In the genomic region with DNA sequence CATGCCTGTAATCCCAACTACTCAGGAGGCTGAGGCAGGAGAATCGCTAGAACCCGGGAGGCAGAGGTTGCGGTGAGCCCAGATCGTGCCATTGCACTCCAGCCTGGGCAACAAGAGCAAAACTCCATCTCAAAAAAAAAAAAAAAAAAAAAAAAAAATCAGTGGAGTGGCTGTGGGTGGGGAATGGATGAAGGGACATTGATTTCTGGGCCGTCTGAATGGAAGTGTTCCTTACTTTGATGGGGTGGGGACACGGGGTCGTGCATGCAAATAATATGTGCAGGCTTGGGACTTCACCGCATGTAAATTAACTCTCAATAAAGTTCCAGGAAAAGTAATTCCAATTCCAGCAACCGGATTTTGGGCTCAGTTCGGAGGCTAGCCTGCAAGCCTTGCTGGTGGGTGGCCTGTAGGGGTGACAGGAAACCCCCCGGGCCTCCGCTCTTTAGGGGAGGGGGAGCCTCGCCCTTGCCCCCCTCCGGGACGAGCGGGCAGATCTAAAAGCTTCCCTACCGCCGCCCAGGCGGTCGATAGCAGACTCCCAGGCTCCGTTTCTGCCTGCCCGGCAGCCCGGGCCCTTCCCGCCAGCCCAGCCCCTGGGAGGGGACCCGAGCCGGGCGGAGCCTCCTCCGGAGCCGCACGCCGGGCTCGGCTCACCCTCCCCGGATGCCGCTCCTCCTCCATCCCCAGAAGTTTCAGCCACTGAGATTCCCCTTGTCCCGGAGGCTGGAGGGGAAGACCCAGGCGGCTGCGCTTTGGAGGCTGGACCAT, we compare ENCODE assay signal across 8 cellular contexts. TPM values are rescaled to one million over a fixed set of nuclear protein-coding genes. Genes with fewer than 3 reads are reported as not detected.
DNase-seq lines count a peak whose midpoint lies in the region; ATAC-seq and TF ChIP-seq lines count a peak whose summit lies in the region.

No MANE protein-coding gene starts in this region.

- TF ChIP-seq CTCF in 22Rv1 (IDR thresholded peaks at IDR 0.05) (peak; percentile 9; the same call in 1 of the 2 replicates), H9 (conservative IDR thresholded peaks at IDR 0.05) (0 out of 3 replicates have a peak, but pooled peaks have one; percentile 16), mammary epithelial cell (conservative IDR thresholded peaks at IDR 0.05 in 1 of 2, IDR thresholded peaks at IDR 0.05 in 1 of 2; ENCODE audit: extremely low read depth in 1 of 2, insufficient read depth in 1 of 2, low read depth in 1 of 2, low read length in 2 of 2) (no peak), right lobe of liver (IDR thresholded peaks at IDR 0.05) (no peak)

- H3K4me1 Mint-ChIP-seq in H9 = peaks cover 0 to 7% of the 10 kb centered on the region in 2 experiments; a peak in 2 of 4 replicates

- no peak overlapping the region for H3K27ac ChIP-seq in 22Rv1
- H3K27ac ChIP-seq in H9 (ENCODE audit: insufficient read length, low read depth, low read length) = no peak overlapping the region
- no peak overlapping the region for H3K27ac ChIP-seq in mammary epithelial cell (ENCODE audit: insufficient read depth, low read depth, low read length)
- no peak overlapping the region for H3K27ac ChIP-seq in right lobe of liver

- no TSS peak for BruUV-seq in mammary epithelial cell (replicated peaks; lab: Mats Ljungman, UMichigan)

- no peak overlapping the region for H3T11ph ChIP-seq in H9 (ENCODE audit: low read length)

- H3K9ac ChIP-seq in H9 (ENCODE audit: extremely low read depth, insufficient read length, low read length) (no peak overlapping the region), mammary epithelial cell (ENCODE audit: insufficient read depth, low read length) (no peak overlapping the region)

- H3K36me3 ChIP-seq in mammary epithelial cell (ENCODE audit: insufficient read depth, low read length) = no peaks in the 10 kb centered on the region
- no peaks in the 10 kb centered on the region for H3K36me3 ChIP-seq in right lobe of liver

- no peak overlapping the region for H4K8ac ChIP-seq in H9 (replicated peaks; ENCODE audit: insufficient read length, low read depth, low read length)

- H3K4me1 ChIP-seq in H9 (ENCODE audit: insufficient read depth, low read length) (no peaks in the 10 kb centered on the region), mammary epithelial cell (ENCODE audit: insufficient read depth, low read length) (peaks cover 6% of the 10 kb centered on the region), right lobe of liver (no peaks in the 10 kb centered on the region)

- H2BK120ac ChIP-seq in H9 (ENCODE audit: low read depth, low read length, poor library complexity, severe bottlenecking) = no peak overlapping the region

- H3K14ac ChIP-seq in H9 (ENCODE audit: insufficient read depth, low read length) = 0 out of 2 replicates have a peak overlapping the region, but pooled peaks have one; percentile 1

- H4K20me1 ChIP-seq in H9 (ENCODE audit: control insufficient read depth, insufficient read depth, insufficient read length) = no peaks in the 10 kb centered on the region
- no peaks in the 10 kb centered on the region for H4K20me1 ChIP-seq in mammary epithelial cell (ENCODE audit: insufficient read depth, low read length)

- CTCF ChIA-PET in mammary epithelial cell (lab: Charles Lee; ENCODE audit: low non-redundant PET) = no interaction called here

- no CpG with 5 or more reads among the region's 37 CpGs for WGBS in H9 (ENCODE audit: extremely low coverage, insufficient read length, low lambda C conversion rate)
- 25% methylated on average over 18 of the region's 37 CpGs for whole genome bisulfite sequencing in mammary epithelial cell (ENCODE audit: low coverage, missing lambda C conversion rate)
- WGBS in right lobe of liver (ENCODE audit: insufficient coverage, low coverage, low lambda C conversion rate, missing lambda C conversion rate) = 7% methylated on average over 20 of the region's 37 CpGs

- H3K4me3 Mint-ChIP-seq in H9 = peak overlapping the region; percentile 38 to 69; a peak in 4 of 5 replicates

- DNase-seq in H9 (peak; percentile 60), mammary epithelial cell (no peak), right lobe of liver (no peak), CD1c-positive myeloid dendritic cell (ENCODE audit: extremely low spot score) (no peak), NCI-H1694 treated with DMSO at 0.1 percent for 48 hours (lab: John Stamatoyannopoulos, UW) (no peak)
- DNase-seq in NK-92 treated with Interleukin-12 subunit alpha and Interleukin-12 subunit beta, amount 100 ng/mL, for 24 hours (lab: John Stamatoyannopoulos, UW) = no peak

- peak overlapping the region; percentile 31 for H3K4me2 ChIP-seq in H9 (ENCODE audit: insufficient read depth, insufficient read length, low read length)
- peak overlapping the region; percentile 72 for H3K4me2 ChIP-seq in mammary epithelial cell (ENCODE audit: insufficient read depth, low read depth, low read length)

- peaks cover 6% of the 10 kb centered on the region for H3K23me2 ChIP-seq in H9 (ENCODE audit: insufficient read length, low read depth, low read length, poor library complexity, severe bottlenecking)

- peaks cover 3% of the 10 kb centered on the region; the same call in 1 of the 2 replicates for H3K27me3 Mint-ChIP-seq in H9 (ENCODE audit: low read depth)

- no peaks in the 10 kb centered on the region for H3K27me3 ChIP-seq in H9 (ENCODE audit: insufficient read depth, low read length)
- no peaks in the 10 kb centered on the region for H3K27me3 ChIP-seq in mammary epithelial cell (ENCODE audit: insufficient read depth, low read length)
- no peaks in the 10 kb centered on the region for H3K27me3 ChIP-seq in right lobe of liver

- no peak overlapping the region for H2BK20ac ChIP-seq in H9 (ENCODE audit: low read depth, low read length, poor library complexity, severe bottlenecking)

- H3K18ac ChIP-seq in H9 (ENCODE audit: insufficient read length, low read depth, low read length) = no peak overlapping the region

- H3K9me3 Mint-ChIP-seq in H9 = peaks cover 5 to 10% of the 10 kb centered on the region in 2 experiments; a peak in 4 of 5 replicates

- no peaks in the 10 kb centered on the region for H3K79me1 ChIP-seq in H9 (ENCODE audit: insufficient read depth, low read depth, low read length, poor library complexity, severe bottlenecking)

- in situ Hi-C loops in mammary epithelial cell (cut with MboI; ENCODE audit: low sequenced_read_pairs in 2 of 2) = no loop called here

- H3K9me3 ChIP-seq in H9 (ENCODE audit: control insufficient read depth, low read depth, low read length) (no peaks in the 10 kb centered on the region), mammary epithelial cell (replicated peaks; ENCODE audit: insufficient read depth, low read length) (no peaks in the 10 kb centered on the region), right lobe of liver (no peaks in the 10 kb centered on the region)

- H3K36me3 Mint-ChIP-seq in H9 (ENCODE audit: insufficient read depth in 1 of 3, low read depth in 3 of 3) = peaks cover 0 to 6% (median 2%) of the 10 kb centered on the region in 3 experiments; a peak in 3 of 7 replicates

- H3K27ac Mint-ChIP-seq in H9 = no peak overlapping the region

- H2AFZ ChIP-seq in H9 (ENCODE audit: low read length) (no peak overlapping the region), mammary epithelial cell (ENCODE audit: low read depth, low read length) (peak overlapping the region; percentile 91)

- H3K23ac ChIP-seq in H9 (ENCODE audit: insufficient read length, low read depth, low read length) = no peak overlapping the region

- H2BK12ac ChIP-seq in H9 (ENCODE audit: insufficient read length, low read depth, low read length) = no peak overlapping the region

- ATAC-seq in right lobe of liver = peak; percentile 34 to 53 (median 49)
- ATAC-seq in GM19351 (IDR thresholded peaks at IDR 0.05; ENCODE audit: unreplicated experiment) = no peak

- dilution Hi-C loops in mammary epithelial cell (cut with HindIII; ENCODE audit: low sequenced_read_pairs) = no loop called here

- no peak overlapping the region for H2BK15ac ChIP-seq in H9 (ENCODE audit: low read depth, low read length)

- intact Hi-C loops in mammary epithelial cell (cut with micrococcal nuclease) = no loop called here
- intact Hi-C loops in right lobe of liver (cut with DNase I) = no loop called here

- no peak overlapping the region for H4K91ac ChIP-seq in H9 (ENCODE audit: insufficient read length, low read depth, low read length)

- H3K4me3 ChIP-seq in mammary epithelial cell (replicated peaks in 1 of 3; ENCODE audit: insufficient read depth in 1 of 3, low read depth in 2 of 3, low read length in 3 of 3) (peak overlapping the region in 2 of 3 experiments; percentile 4 to 8), right lobe of liver (peak overlapping the region in 2 of 3 donors; percentile 2 to 13)

- TF ChIP-seq POLR2A in right lobe of liver (IDR thresholded peaks at IDR 0.05) = no peak

- no peak overlapping the region for H3K56ac ChIP-seq in H9 (ENCODE audit: insufficient read length, low read depth, low read length)

- H2BK5ac ChIP-seq in H9 (ENCODE audit: insufficient read length, low read length) = no peak overlapping the region

- no peak overlapping the region for H3K4ac ChIP-seq in H9 (ENCODE audit: low read depth, low read length)

- no peaks in the 10 kb centered on the region for H3K79me2 ChIP-seq in H9 (ENCODE audit: insufficient read depth, low read length)
- no peaks in the 10 kb centered on the region for H3K79me2 ChIP-seq in mammary epithelial cell (ENCODE audit: insufficient read depth, low read length)

- no peak overlapping the region for H4K5ac ChIP-seq in H9 (ENCODE audit: insufficient read length, low read depth, low read length)

- no peak overlapping the region for H2AK5ac ChIP-seq in H9 (ENCODE audit: insufficient read length, low read length)

RNA-seq across cellular contexts. Expression of gene ADGRE5, which starts 48.0 kb away (rescaled TPM):
- 0.96 and 0.97 TPM in 2 replicates for total RNA-seq in H9 (2021)
- 10 to 100 TPM; 19.3 to 35.4 TPM for total RNA-seq in mammary epithelial cell
- 17.5 TPM for polyA plus RNA-seq in mammary epithelial cell
- 26.7 TPM for polyA minus RNA-seq in mammary epithelial cell
- 10 to 100 TPM in 5 of 6 experiments, 1 to 10 TPM in 1; 7.9 to 21.5 (median 15.3) TPM for total RNA-seq in right lobe of liver

Comparison
In these comparisons a context has a peak if more than half of its experiments do, and no peak if none do; other contexts are left out.
1. CTCF ChIP-seq: peak in 22Rv1 (single experiment) and H9 (single experiment); none in mammary epithelial cell (0 of 2) and right lobe of liver (0 of 4).